In genomic region chr5:137735531-137736284, GRCh38 we compare ENCODE assay signal across 8 cellular contexts. TPM values are rescaled to one million over a fixed set of nuclear protein-coding genes. Genes with fewer than 3 reads are reported as not detected.
A peak's percentile ranks its signal among the peaks of the same experiment; 100 is the strongest.
DNase-seq lines count a peak whose midpoint lies in the region; ATAC-seq and TF ChIP-seq lines count a peak whose summit lies in the region.

Gene KLHL3, minus strand, starts transcription at chr5:137736089. Its CDS starts 443 bp downstream, at chr5:137735646.

- WGBS in hepatocyte (ENCODE audit: low lambda C conversion rate, missing lambda C conversion rate), result 2% methylated on average over 12 of the region's 12 CpGs

- POLR2A ChIA-PET in AG04450 (lab: Yijun Ruan, JAX), result interaction anchor here (1.2 kb wide), 1 partner anchor 75 kb away, joined by 6 read pairs; no protein-coding TSS in a partner anchor

- DNase-seq in AG04450 (ENCODE audit: low read depth, low spot score) (no peak), Peyer's patch (peak; percentile 17 to 60 (median 49)), astrocyte of the hippocampus (ENCODE audit: low read depth, low spot score) (peak; percentile 71), hepatocyte (ENCODE audit: low spot score) (peak; percentile 70), posterior vena cava (ENCODE audit: low spot score) (no peak), HuH-7.5 (ENCODE audit: low spot score) (no peak)

- intact Hi-C loops in posterior vena cava (cut with DNase I), result loop anchor here in 1 of 2 donors (5.0 to 10.0 kb wide), 2 partner anchors 73 to 421 kb away; no protein-coding TSS in a partner anchor

- ATAC-seq in GM18858 (IDR thresholded peaks at IDR 0.05; ENCODE audit: unreplicated experiment) (peak; percentile 38), HG03103 (IDR thresholded peaks at IDR 0.05; ENCODE audit: low read depth, unreplicated experiment) (peak; percentile 50)

- H3K9me2 ChIP-seq in hepatocyte (replicated peaks; ENCODE audit: insufficient read depth), result no peaks in the 10 kb centered on the region

- no peak for TF ChIP-seq POLR2A in Peyer's patch (IDR thresholded peaks at IDR 0.05)

- H3K79me2 ChIP-seq in hepatocyte, result peaks cover 25% of the 10 kb centered on the region

- CTCF ChIA-PET in AG04450 (lab: Charles Lee), result interaction anchor here (0.6 to 18.3 kb wide), 8 partner anchors 10 to 113 kb away, joined by 3 to 454 read pairs (median 5); no protein-coding TSS in a partner anchor

- H4K20me1 ChIP-seq in hepatocyte (ENCODE audit: insufficient read depth, poor library complexity, severe bottlenecking), result no peaks in the 10 kb centered on the region

- peaks cover 0 to 21% (median 2%) of the 10 kb centered on the region in 4 donors for H3K4me1 ChIP-seq in Peyer's patch
- H3K4me1 ChIP-seq in hepatocyte (ENCODE audit: insufficient read depth), result peaks cover 18% of the 10 kb centered on the region

- H3K36me3 ChIP-seq in Peyer's patch (no peaks in the 10 kb centered on the region), hepatocyte (replicated peaks; ENCODE audit: insufficient read depth, low read depth) (no peaks in the 10 kb centered on the region)

- peak within 1 kb of the TSS; percentile 66 for H3K4me3 ChIP-seq in AG04450 (ENCODE audit: low read depth, low read length)
- H3K4me3 ChIP-seq in Peyer's patch, result peak within 1 kb of the TSS; percentile 31 to 46 (median 38)
- peak within 1 kb of the TSS; percentile 43 for H3K4me3 ChIP-seq in hepatocyte

- H2AFZ ChIP-seq in hepatocyte, result peak within 1 kb of the TSS; percentile 96

- peaks cover 4% of the 10 kb centered on the region for H3K9me3 ChIP-seq in AG04450 (ENCODE audit: control insufficient read depth, insufficient read depth, low read length)
- no peaks in the 10 kb centered on the region for H3K9me3 ChIP-seq in Peyer's patch
- H3K9me3 ChIP-seq in hepatocyte (ENCODE audit: low read depth), result no peaks in the 10 kb centered on the region

- H3K27me3 ChIP-seq in AG04450 (ENCODE audit: control insufficient read depth, insufficient read depth, low read length) (no peaks in the 10 kb centered on the region), Peyer's patch (no peaks in the 10 kb centered on the region), hepatocyte (no peaks in the 10 kb centered on the region)

- H3K27ac ChIP-seq in AG04450 (ENCODE audit: low read depth, low read length) (peak within 1 kb of the TSS; percentile 63), Peyer's patch (peak within 1 kb of the TSS in 2 of 4 donors; percentile 43 to 50), hepatocyte (peak within 1 kb of the TSS; percentile 75)

- TF ChIP-seq CTCF in AG04450 (IDR thresholded peaks at IDR 0.05; ENCODE audit: low read depth, low read length) (peak; percentile 24; the same call in 1 of the 2 replicates), Peyer's patch (IDR thresholded peaks at IDR 0.05) (peak in 3 of 6 experiments; percentile 4 to 34 (median 14)), hepatocyte (IDR thresholded peaks at IDR 0.05; ENCODE audit: poor library complexity) (peak; percentile 43)

- peak within 1 kb of the TSS; percentile 96 for H3K4me2 ChIP-seq in hepatocyte

RNA-seq across cellular contexts. Expression of gene KLHL3, which starts in this region (rescaled TPM):
- polyA plus RNA-seq in AG04450 (2011; rRNA removed), result 2.1 and 2.2 TPM in 2 replicates
- 8.8 and 12.6 TPM in 2 replicates for polyA minus RNA-seq in AG04450 (2011; rRNA and poly(A)+ RNA removed)
- total RNA-seq in Peyer's patch, result 1 to 10 TPM; 5.0 to 9.5 (median 6.3) TPM
- total RNA-seq in hepatocyte, result 4.0 and 5.3 TPM in 2 replicates
- polyA plus RNA-seq in hepatocyte, result 1.4 and 3.3 TPM in 2 replicates
- 10 to 100 TPM; 11.4 to 11.5 TPM for total RNA-seq in posterior vena cava

Comparison
In these comparisons a context has a peak if more than half of its experiments do, and no peak if none do; other contexts are left out.
1. DNase-seq: peak in Peyer's patch (3 of 3), astrocyte of the hippocampus (single experiment) and hepatocyte (single experiment); none in AG04450 (single experiment), posterior vena cava (single experiment) and HuH-7.5 (single experiment).
2. Peak in every context shown above with its lines, with median percentiles within 50 percentile points of each other: H3K4me3 ChIP-seq.